ENCODE assay signal across 1 cellular context in the genomic region with DNA sequence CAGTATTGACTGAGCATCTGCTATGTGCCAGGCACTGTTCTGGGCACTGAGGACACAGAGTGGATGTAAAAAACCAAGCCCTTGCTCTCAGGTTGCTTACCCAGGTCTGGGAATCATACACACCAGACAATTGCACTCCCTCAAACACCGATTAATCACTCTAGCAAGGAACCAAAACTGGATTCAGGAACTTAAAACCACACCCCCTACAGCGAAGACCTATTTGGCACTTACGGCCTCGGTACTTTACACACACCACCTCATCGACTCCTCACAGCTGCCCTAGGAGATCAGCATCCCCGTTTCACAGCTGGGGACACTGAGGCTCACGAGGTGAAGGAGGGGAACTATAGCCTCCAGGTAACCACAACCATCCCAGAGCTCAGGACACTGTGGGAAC.
TF ChIP-seq lines count a peak whose summit lies in the region.

No MANE protein-coding gene starts in this region.

TF ChIP-seq in GM12878, 131 proteins besides CTCF, POLR2A, EP300 and RAD21:
- TF ChIP-seq RUNX3 (IDR thresholded peaks at IDR 0.05; ENCODE audit: low read length) (0 out of 2 replicates have a peak, but pooled peaks have one; percentile 4), ZNF24 (IDR thresholded peaks at IDR 0.05) (no peak)
